Comparison of ENCODE assay signal across 8 cellular contexts in the genomic region with DNA sequence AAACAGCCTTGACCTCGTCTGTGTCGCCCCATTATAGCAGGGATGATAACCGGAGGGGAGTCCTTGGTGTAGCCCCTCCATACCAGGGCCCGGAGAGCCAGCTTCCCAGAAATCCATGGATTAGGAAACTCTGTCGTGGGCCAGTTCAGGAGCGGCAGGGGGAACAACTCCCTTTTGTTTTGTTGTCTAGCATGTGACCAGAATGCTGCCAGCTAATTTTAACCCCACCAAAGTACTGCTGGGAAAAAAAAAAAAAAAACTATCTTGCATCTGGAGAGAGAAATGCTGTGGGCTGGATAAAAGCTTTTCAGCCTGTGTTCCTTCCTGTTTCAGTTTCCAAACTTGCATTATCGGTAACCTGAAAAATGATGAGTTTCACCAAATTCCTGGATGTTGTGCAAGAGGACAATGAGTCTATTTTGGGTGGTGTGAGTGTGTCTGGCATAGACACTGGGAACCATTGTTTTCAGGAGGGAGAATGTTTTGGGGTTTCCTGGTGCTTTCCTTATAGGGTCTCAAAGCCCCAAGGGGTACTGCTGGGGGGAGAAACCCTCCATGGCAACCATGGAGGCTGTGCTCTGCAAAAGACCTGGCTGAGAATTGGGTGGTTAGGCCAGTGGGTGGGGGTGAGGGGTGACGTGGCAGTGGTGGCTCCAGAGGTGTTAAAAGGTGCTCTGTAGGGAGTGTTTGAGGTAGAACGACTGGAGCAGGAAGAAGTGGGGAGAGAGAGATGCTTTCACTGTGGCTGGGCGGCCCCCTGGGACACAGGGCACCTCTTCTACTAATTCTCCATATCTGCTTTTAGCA. TPM values are rescaled to one million over a fixed set of nuclear protein-coding genes. Genes with fewer than 3 reads are reported as not detected.
DNase-seq lines count a peak whose midpoint lies in the region; ATAC-seq and TF ChIP-seq lines count a peak whose summit lies in the region.

No MANE protein-coding gene starts in this region.

- H3K4me1 ChIP-seq in mesendoderm (ENCODE audit: control insufficient read depth, low read depth, low read length) = peaks cover 24% of the 10 kb centered on the region
- H3K4me1 ChIP-seq in testis = peaks cover 80% of the 10 kb centered on the region

- TF ChIP-seq POLR2A in testis (IDR thresholded peaks at IDR 0.05) = no peak

- H3K36me3 ChIP-seq in mesendoderm (ENCODE audit: control insufficient read depth, insufficient read depth, low read length) (no peaks in the 10 kb centered on the region), testis (ENCODE audit: low read depth, missing control alignments) (no peaks in the 10 kb centered on the region)

- no peaks in the 10 kb centered on the region for H3K79me1 ChIP-seq in mesendoderm (ENCODE audit: low read length)

- WGBS in mesendoderm (ENCODE audit: extremely low coverage, insufficient coverage, low lambda C conversion rate) = no CpG with 5 or more reads among the region's 10 CpGs
- WGBS in testis, 2 donors = 24 to 27% methylated on average over 10 of the region's 10 CpGs

- peak overlapping the region; percentile 56 for H3K4ac ChIP-seq in mesendoderm (ENCODE audit: low read depth, low read length)

- peak overlapping the region; percentile 60 for H3K4me3 Mint-ChIP-seq in T-helper 2 cell treated with Interferon-gamma antibody and Interleukin-4, amounts not matched to agents 5 μg/mL and 100 μg/mL, for 36 hours

- H3K27me3 Mint-ChIP-seq in T-helper 2 cell treated with Interferon-gamma antibody and Interleukin-4, amounts not matched to agents 5 μg/mL and 100 μg/mL, for 36 hours (ENCODE audit: low read depth) = no peaks in the 10 kb centered on the region

- no peak overlapping the region for H3K4me2 ChIP-seq in mesendoderm (ENCODE audit: low read length)

- no peak overlapping the region for H2BK15ac ChIP-seq in mesendoderm (replicated peaks; ENCODE audit: low read depth)

- H2BK5ac ChIP-seq in mesendoderm (ENCODE audit: low read length) = no peak overlapping the region

- H4K5ac ChIP-seq in mesendoderm (ENCODE audit: low read length) = no peak overlapping the region

- H4K8ac ChIP-seq in mesendoderm (ENCODE audit: low read depth, low read length) = no peak overlapping the region

- no peaks in the 10 kb centered on the region for H3K9me3 ChIP-seq in testis

- TF ChIP-seq CTCF in coronary artery (IDR thresholded peaks at IDR 0.05) = no peak
- TF ChIP-seq CTCF in testis (IDR thresholded peaks at IDR 0.05) = no peak

- no peak overlapping the region for H3K9ac ChIP-seq in mesendoderm (ENCODE audit: low read length)

- H3K4me3 ChIP-seq in coronary artery = peak overlapping the region; percentile 2
- H3K4me3 ChIP-seq in mesendoderm (ENCODE audit: low read length) = no peak overlapping the region
- no peak overlapping the region for H3K4me3 ChIP-seq in testis

- H3K23ac ChIP-seq in mesendoderm (ENCODE audit: low read length) = no peak overlapping the region

- no peak overlapping the region for H2BK120ac ChIP-seq in mesendoderm (ENCODE audit: low read depth, low read length)

- intact Hi-C loops in testis (cut with DNase I; ENCODE audit: low total_unique reads) = loop anchor here (5.0 kb wide), 1 partner anchor 126 kb away; no protein-coding TSS in a partner anchor

- peak overlapping the region; percentile 18 for H3K56ac ChIP-seq in mesendoderm (ENCODE audit: low read length)

- peak overlapping the region; percentile 89 for H3K18ac ChIP-seq in mesendoderm (ENCODE audit: low read length)

- peak overlapping the region; percentile 64 for H3K27ac Mint-ChIP-seq in T-helper 2 cell treated with Interferon-gamma antibody and Interleukin-4, amounts not matched to agents 5 μg/mL and 100 μg/mL, for 36 hours

- no peak for ATAC-seq in HG03139 (IDR thresholded peaks at IDR 0.05; ENCODE audit: unreplicated experiment)

- peak overlapping the region; percentile 93 to 97 for H3K27ac ChIP-seq in coronary artery
- peak overlapping the region; percentile 13 for H3K27ac ChIP-seq in mesendoderm (ENCODE audit: low read depth, low read length)
- H3K27ac ChIP-seq in testis = peak overlapping the region; percentile 87 to 92

- H3K36me3 Mint-ChIP-seq in T-helper 2 cell treated with Interferon-gamma antibody and Interleukin-4, amounts not matched to agents 5 μg/mL and 100 μg/mL, for 36 hours (ENCODE audit: low read depth) = no peaks in the 10 kb centered on the region

- H3K4me1 Mint-ChIP-seq in T-helper 2 cell treated with Interferon-gamma antibody and Interleukin-4, amounts not matched to agents 5 μg/mL and 100 μg/mL, for 36 hours (ENCODE audit: low read depth) = peaks cover 71% of the 10 kb centered on the region

- no peaks in the 10 kb centered on the region for H3K27me3 ChIP-seq in mesendoderm (ENCODE audit: insufficient read depth, low read length, poor library complexity)
- no peaks in the 10 kb centered on the region for H3K27me3 ChIP-seq in testis

- no peaks in the 10 kb centered on the region for H3K9me3 Mint-ChIP-seq in T-helper 2 cell treated with Interferon-gamma antibody and Interleukin-4, amounts not matched to agents 5 μg/mL and 100 μg/mL, for 36 hours

- peak overlapping the region; percentile 12 for H2AK5ac ChIP-seq in mesendoderm (ENCODE audit: low read length)

- H3K79me2 ChIP-seq in mesendoderm (ENCODE audit: control insufficient read depth, insufficient read depth, low read length) = no peaks in the 10 kb centered on the region

- DNase-seq in activated T-cell treated with anti-CD3 and anti-CD28 coated beads for 24 hours (ENCODE audit: low read depth) (peak; percentile 38), activated T-cell treated with anti-CD3 and anti-CD28 coated beads for 4 hours (no peak), coronary artery (ENCODE audit: low spot score) (peak; percentile 76), mesendoderm (no peak), testis (peak; percentile 69), GDM1 (lab: John Stamatoyannopoulos, UW) (no peak)
- peak; percentile 35 for DNase-seq in T-helper 2 cell treated with Interferon-gamma antibody and Interleukin-4, amounts not matched to agents 5 μg/mL and 100 μg/mL, for 36 hours (ENCODE audit: low spot score)

RNA-seq across cellular contexts. Expression of a gene that starts 14.9 kb away (rescaled TPM):
- 15.8 TPM for polyA plus RNA-seq in mesendoderm (2013, experiment 1 of 2)
- 15.9 TPM for polyA plus RNA-seq in mesendoderm (2013, experiment 2 of 2)
- total RNA-seq in testis = 100 to 1,000 TPM in 1 of 2 donors, 10 to 100 TPM in 1; 94.6 to 120 TPM
- polyA plus RNA-seq in testis (ENCODE audit: insufficient read depth, low read depth, low replicate concordance) = 30.9 TPM

RNA-seq across cellular contexts. Expression of a gene that starts 54.7 kb away (rescaled TPM):
- 12.6 TPM for polyA plus RNA-seq in mesendoderm (2013, experiment 1 of 2)
- polyA plus RNA-seq in mesendoderm (2013, experiment 2 of 2) = 13.2 TPM
- total RNA-seq in testis = 10 to 100 TPM; 44.5 to 48.3 TPM
- 23.4 TPM for polyA plus RNA-seq in testis (ENCODE audit: insufficient read depth, low read depth, low replicate concordance)

Comparison
In these comparisons a context has a peak if more than half of its experiments do, and no peak if none do; other contexts are left out.
1. DNase-seq: peak in activated T-cell treated with anti-CD3 and anti-CD28 coated beads for 24 hours (single experiment), T-helper 2 cell treated with Interferon-gamma antibody and Interleukin-4, amounts not matched to agents 5 μg/mL and 100 μg/mL, for 36 hours (single experiment), coronary artery (single experiment) and testis (single experiment); none in activated T-cell treated with anti-CD3 and anti-CD28 coated beads for 4 hours (single experiment), mesendoderm (single experiment) and GDM1 (single experiment).
2. H3K27ac ChIP-seq: peak in every context shown above with its lines; median percentile 95 in coronary artery; 90 in testis; 13 in mesendoderm.